In the genomic region with DNA sequence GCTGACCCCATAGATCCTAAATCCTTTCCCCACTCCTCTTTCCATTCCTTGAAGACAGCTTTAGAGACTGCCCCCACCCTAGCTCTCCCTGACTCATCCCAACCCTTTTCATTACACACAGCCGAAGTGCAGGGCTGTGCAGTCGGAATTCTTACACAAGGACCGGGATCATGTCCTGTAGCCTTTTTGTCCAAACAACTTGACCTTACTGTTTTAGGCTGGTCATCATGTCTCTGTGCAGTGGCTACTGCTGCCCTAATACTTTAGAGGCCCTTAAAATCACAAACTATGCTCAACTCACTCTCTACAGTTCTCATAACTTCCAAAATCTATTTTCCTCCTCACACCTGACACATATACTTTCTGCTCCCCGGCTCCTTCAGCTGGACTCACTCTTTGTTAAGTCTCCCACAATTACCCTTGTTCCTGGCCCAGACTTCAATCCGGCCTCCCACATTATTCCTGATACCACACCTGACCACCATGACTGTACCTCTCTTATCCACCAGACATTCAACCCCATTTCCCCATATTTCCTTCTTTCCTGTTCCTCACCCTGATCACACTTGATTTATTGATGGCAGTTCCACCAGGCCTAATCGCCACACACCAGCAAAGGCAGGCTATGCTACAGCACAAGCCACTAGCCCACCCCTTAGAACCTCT, we compare ENCODE assay signal across 13 cellular contexts. TPM values are rescaled to one million over a fixed set of nuclear protein-coding genes. Genes with fewer than 3 reads are reported as not detected.
DNase-seq lines count a peak whose midpoint lies in the region; ATAC-seq, FAIRE-seq and TF ChIP-seq lines count a peak whose summit lies in the region.
"Not testable (repeated sequence)": the region's sequence is repeated elsewhere in the genome, so short reads cannot be mapped to it uniquely, and the experiment has no call there.
"Had no signal": no experiment of that assay in that cellular context is flagged by ENCODE, and none has a peak within 500 bp of the region (broad histone marks: within the 10 kb centered on the region; RNA-seq: fewer than 3 reads in every experiment).

No MANE protein-coding gene starts in this region.

- POLR2A ChIA-PET in CD8-positive, alpha-beta memory T cell (lab: Charles Lee), result not testable (repeated sequence)
- POLR2A ChIA-PET in K562 (lab: Yijun Ruan, JAX), result interaction anchor here (0.8 to 2.6 kb wide), 3 partner anchors 10 to 18 kb away, joined by 4 to 8 read pairs (median 7); no protein-coding TSS in a partner anchor

- H3K36me3 Mint-ChIP-seq in CD8-positive, alpha-beta memory T cell; endodermal cell (ENCODE audit: low read depth): not testable (repeated sequence)

- DNase-seq in CD8-positive, alpha-beta memory T cell; K562 (ENCODE audit: extremely low read depth in 1 of 4, low spot score in 3 of 4); endodermal cell; mesendoderm: not testable (repeated sequence)

- in situ Hi-C loops in K562 (cut with MboI), result not testable (repeated sequence)

- H3K4me1 Mint-ChIP-seq in CD8-positive, alpha-beta memory T cell, result not testable (repeated sequence)
- H3K4me1 Mint-ChIP-seq in endodermal cell, result peaks cover 25% of the 10 kb centered on the region

- H3K79me2 ChIP-seq in K562 (ENCODE audit: control insufficient read depth, insufficient read depth, low read length), result peaks cover 63% of the 10 kb centered on the region
- not testable (repeated sequence) for H3K79me2 ChIP-seq in mesendoderm (ENCODE audit: control insufficient read depth, insufficient read depth, low read length)

- H3K9me3 Mint-ChIP-seq in CD8-positive, alpha-beta memory T cell; endodermal cell: not testable (repeated sequence)

- not testable (repeated sequence) for ATAC-seq in K562

- TF ChIP-seq CTCF in K562 (IDR thresholded peaks at IDR 0.05 in 2 of 3, conservative IDR thresholded peaks at IDR 0.05 in 1 of 3; ENCODE audit: insufficient read depth in 2 of 3, low read depth in 1 of 3, low read length in 3 of 3); endodermal cell (conservative IDR thresholded peaks at IDR 0.05): not testable (repeated sequence)

- peak overlapping the region; percentile 68 for H3K4ac ChIP-seq in mesendoderm (ENCODE audit: low read depth, low read length)

- H3K79me1 ChIP-seq in mesendoderm (ENCODE audit: low read length), result not testable (repeated sequence)

- 0 out of 2 replicates have a peak overlapping the region, but pooled peaks have one; percentile 27 for H2AFZ ChIP-seq in K562 (ENCODE audit: low read depth, low read length)

- H3K4me2 ChIP-seq in K562 (ENCODE audit: insufficient read depth, low read length), result peak overlapping the region; percentile 70
- not testable (repeated sequence) for H3K4me2 ChIP-seq in mesendoderm (ENCODE audit: low read length)

- not testable (repeated sequence) for H3K23ac ChIP-seq in mesendoderm (ENCODE audit: low read length)

- not testable (repeated sequence) for H3K27me3 ChIP-seq in CD8-positive, alpha-beta memory T cell (ENCODE audit: insufficient read depth, low read length, poor library complexity, severe bottlenecking); HUES6 (ENCODE audit: control insufficient read depth, insufficient read depth, low read length); K562 (ENCODE audit: control insufficient read depth in 2 of 2, insufficient read depth in 2 of 2, low read length in 2 of 2); endodermal cell (ENCODE audit: control insufficient read depth, insufficient read depth, low read length, poor library complexity, severe bottlenecking); mesendoderm (ENCODE audit: insufficient read depth, low read length, poor library complexity)

- TF ChIP-seq EP300 in K562 (IDR thresholded peaks at IDR 0.05; ENCODE audit: low read length), result not testable (repeated sequence)

- TF ChIP-seq RAD21 in K562 (CRISPR knock-in tag; conservative IDR thresholded peaks at IDR 0.05 in 1 of 2, IDR thresholded peaks at IDR 0.05 in 1 of 2), result not testable (repeated sequence)

- not testable (repeated sequence) for H3K36me3 ChIP-seq in CD8-positive, alpha-beta memory T cell (ENCODE audit: insufficient read depth, low read length); ES-I3 (ENCODE audit: insufficient read depth, low read length); K562 (ENCODE audit: control insufficient read depth, insufficient read depth, low read length); endodermal cell (ENCODE audit: control insufficient read depth, insufficient read depth, low read length); mesendoderm (ENCODE audit: control insufficient read depth, insufficient read depth, low read length)
- H3K36me3 ChIP-seq in HUES6 (ENCODE audit: control insufficient read depth, insufficient read depth, low read length), result peaks cover 11% of the 10 kb centered on the region; the same call in 1 of the 2 replicates

- peak overlapping the region; percentile 78 for H3K56ac ChIP-seq in mesendoderm (ENCODE audit: low read length)

- BruUV-seq in K562 (replicated peaks; lab: Mats Ljungman, UMichigan), result not testable (repeated sequence)

- not testable (repeated sequence) for H2BK15ac ChIP-seq in mesendoderm (replicated peaks; ENCODE audit: low read depth)

- CTCF ChIA-PET in CD8-positive, alpha-beta memory T cell (lab: Charles Lee); K562 (lab: Yijun Ruan, JAX; ENCODE audit: low intra/inter-chr PET ratio): not testable (repeated sequence)

- FAIRE-seq in K562 (lab: Jason Lieb, UNC), result not testable (repeated sequence)

- H4K20me1 ChIP-seq in K562 (replicated peaks; ENCODE audit: control insufficient read depth, insufficient read depth, low read length), result not testable (repeated sequence)

- H3K9me1 ChIP-seq in K562 (ENCODE audit: control insufficient read depth, insufficient read depth, low read length), result not testable (repeated sequence)

- WGBS in K562 (ENCODE audit: insufficient coverage, low coverage, missing lambda C conversion rate), result 4% methylated on average over 2 of the region's 6 CpGs
- 84% methylated on average over 5 of the region's 6 CpGs; no CpG with 5 or more reads in 1 of the 2 experiments for WGBS in endodermal cell (ENCODE audit: insufficient coverage in 1 of 2, insufficient read length in 1 of 2), 2 experiments
- WGBS in mesendoderm (ENCODE audit: extremely low coverage, insufficient coverage, low lambda C conversion rate), result no CpG with 5 or more reads among the region's 6 CpGs

- H3K4me3 Mint-ChIP-seq in CD8-positive, alpha-beta memory T cell; endodermal cell: not testable (repeated sequence)

- not testable (repeated sequence) for TF ChIP-seq POLR2A in K562 (conservative IDR thresholded peaks at IDR 0.05)

- H3K4me1 ChIP-seq in CD8-positive, alpha-beta memory T cell (ENCODE audit: insufficient read depth, low read length); endodermal cell (ENCODE audit: control insufficient read depth, insufficient read depth, low read length); mesendoderm (ENCODE audit: control insufficient read depth, low read depth, low read length): not testable (repeated sequence)
- peaks cover 12% of the 10 kb centered on the region for H3K4me1 ChIP-seq in ES-I3 (ENCODE audit: insufficient read depth, low read length)
- H3K4me1 ChIP-seq in HUES6 (ENCODE audit: control insufficient read depth, insufficient read depth, low read length), result peaks cover 16% of the 10 kb centered on the region
- peaks cover 13 to 14% of the 10 kb centered on the region in 2 experiments for H3K4me1 ChIP-seq in K562 (replicated peaks in 1 of 2; ENCODE audit: control insufficient read depth in 2 of 2, insufficient read depth in 2 of 2, low read length in 2 of 2)

- H3K9ac ChIP-seq in ES-I3 (ENCODE audit: low read depth, low read length), result peak overlapping the region; percentile 29; the same call in 1 of the 2 replicates
- peak overlapping the region; percentile 97 for H3K9ac ChIP-seq in HUES6 (ENCODE audit: low read length)
- H3K9ac ChIP-seq in K562 (ENCODE audit: insufficient read depth in 1 of 2, low read depth in 2 of 2, low read length in 2 of 2), result peak overlapping the region; percentile 45 to 72; a peak in 3 of 4 replicates
- not testable (repeated sequence) for H3K9ac ChIP-seq in endodermal cell (ENCODE audit: extremely low read depth, low read length, poor library complexity, severe bottlenecking); mesendoderm (ENCODE audit: low read length)

- peak overlapping the region; percentile 68 for H3K18ac ChIP-seq in mesendoderm (ENCODE audit: low read length)

- H3K4me3 ChIP-seq in CD8-positive, alpha-beta memory T cell (ENCODE audit: low read length); mesendoderm (ENCODE audit: low read length): not testable (repeated sequence)
- peak overlapping the region; percentile 50; the same call in 1 of the 2 replicates for H3K4me3 ChIP-seq in HUES6 (ENCODE audit: low read depth, low read length)
- H3K4me3 ChIP-seq in K562, result peak overlapping the region; percentile 37
- H3K4me3 ChIP-seq in endodermal cell (ENCODE audit: low read length), result peak overlapping the region; percentile 78

- not testable (repeated sequence) for H3K27ac Mint-ChIP-seq in CD8-positive, alpha-beta memory T cell; endodermal cell

- intact Hi-C loops in K562 (cut with micrococcal nuclease), result not testable (repeated sequence)

- H4K8ac ChIP-seq in mesendoderm (ENCODE audit: low read depth, low read length), result not testable (repeated sequence)

- H2BK5ac ChIP-seq in mesendoderm (ENCODE audit: low read length), result not testable (repeated sequence)

- not testable (repeated sequence) for H4K5ac ChIP-seq in mesendoderm (ENCODE audit: low read length)

- H3K27me3 Mint-ChIP-seq in CD8-positive, alpha-beta memory T cell; endodermal cell (ENCODE audit: insufficient read depth): not testable (repeated sequence)

- not testable (repeated sequence) for H2BK120ac ChIP-seq in mesendoderm (ENCODE audit: low read depth, low read length)

- H3K9me3 ChIP-seq in CD8-positive, alpha-beta memory T cell (ENCODE audit: low read length); ES-I3 (ENCODE audit: control insufficient read depth, insufficient read depth, low read length); HUES6 (ENCODE audit: control insufficient read depth, insufficient read depth, low read depth, low read length); K562 (replicated peaks; ENCODE audit: control insufficient read depth, insufficient read depth, low read depth, low read length); endodermal cell (ENCODE audit: control insufficient read depth, low read length): not testable (repeated sequence)

- peak overlapping the region; percentile 47 for H3K27ac ChIP-seq in CD8-positive, alpha-beta memory T cell (ENCODE audit: low read depth, low read length)
- H3K27ac ChIP-seq in HUES6 (ENCODE audit: low read depth, low read length) (peak overlapping the region; percentile 33; the same call in 1 of the 2 replicates), K562 (ENCODE audit: extremely low read depth, low read depth, low read length) (peak overlapping the region; percentile 87), mesendoderm (ENCODE audit: low read depth, low read length) (peak overlapping the region; percentile 80)
- H3K27ac ChIP-seq in endodermal cell (ENCODE audit: low read depth, low read length), result not testable (repeated sequence)

- H2AK5ac ChIP-seq in mesendoderm (ENCODE audit: low read length), result not testable (repeated sequence)

RNA-seq across cellular contexts. Expression of a gene that starts 19.8 kb away (rescaled TPM):
- total RNA-seq in CD8-positive, alpha-beta memory T cell, result 1 to 10 TPM in 1 of 2 experiments, under 1 TPM in 1; 0.72 to 1.7 TPM
- not detected for polyA plus RNA-seq in CD8-positive, alpha-beta memory T cell
- 5.2 and 5.4 TPM in 2 replicates for total RNA-seq in K562 (2011; cell fraction: chromatin; rRNA removed; ENCODE audit: low replicate concordance)
- total RNA-seq in K562 (2011; cell fraction: nucleolus; rRNA removed), result 2.2 and 6.7 TPM in 2 replicates
- total RNA-seq in K562 (2011; cell fraction: nucleoplasm; rRNA removed), result 1.9 and 7.3 TPM in 2 replicates
- 1.1 and 1.2 TPM in 2 replicates for total RNA-seq in K562 (2014; rRNA removed)
- 1.3 and 1.5 TPM in 2 replicates for total RNA-seq in K562 (2014; rRNA removed; fragmentation: Illumina TruSeq; extraction: Trizol)
- total RNA-seq in K562 (2015; rRNA removed; fragmentation: Illumina TruSeq; extraction: Trizol), result 0.68 and 0.76 TPM in 2 replicates
- total RNA-seq in K562 (2021), result 0.94 and 1.5 TPM in 2 replicates
- 1.2 and 1.6 TPM in 2 replicates for polyA plus RNA-seq in K562 (2011; rRNA removed)
- 0.48 and 0.63 TPM in 2 replicates for polyA plus RNA-seq in K562 (2011; cell fraction: cytosol; rRNA removed)
- polyA plus RNA-seq in K562 (2011; cell fraction: nucleus; rRNA removed), result 3.0 and 4.2 TPM in 2 replicates
- polyA plus RNA-seq in K562 (2012), result 1.1 and 2.5 TPM in 2 replicates
- polyA plus RNA-seq in K562 (2014; fragmentation: Illumina TruSeq; extraction: Trizol), result 2.0 and 2.2 TPM in 2 replicates
- 1 to 10 TPM; 1.5 to 2.9 TPM for polyA plus RNA-seq in K562 (2014; fragmentation: Nextera tagmentation; extraction: Ambion mirVana)
- polyA plus RNA-seq in K562 (2014; rRNA removed), result 1.2 and 2.2 TPM in 2 replicates
- 0.57 and 1.1 TPM in 2 replicates for polyA minus RNA-seq in K562 (2011; rRNA and poly(A)+ RNA removed)
- polyA minus RNA-seq in K562 (2011; cell fraction: cytosol; rRNA and poly(A)+ RNA removed), result 1.4 and 1.5 TPM in 2 replicates
- polyA minus RNA-seq in K562 (2011; cell fraction: nucleus; rRNA and poly(A)+ RNA removed), result 2.4 TPM in 2 replicates
- under 1 TPM; 0.64 to 0.88 TPM for total RNA-seq in endodermal cell
- polyA plus RNA-seq in endodermal cell (2013, experiment 1 of 2), result not detected
- not detected for polyA plus RNA-seq in endodermal cell (2013, experiment 2 of 2)
- polyA plus RNA-seq in mesendoderm (2013, experiment 1 of 2), result 4.6 TPM
- polyA plus RNA-seq in mesendoderm (2013, experiment 2 of 2), result 4.6 TPM
- total RNA-seq: A172; A673; Caco-2; CD4-positive, alpha-beta memory T cell; CD4-positive, alpha-beta T cell; CD4-positive, CD25-positive, alpha-beta regulatory T cell; G401 had no signal
- polyA plus RNA-seq: CD4-positive, alpha-beta memory T cell; CD4-positive, CD25-positive, alpha-beta regulatory T cell had no signal
